In genomic region chrX:40373025-40373424, GRCh38 we compare ENCODE assay signal across 23 cellular contexts.
"Had no signal": no experiment of that assay in that cellular context is flagged by ENCODE, and none has a peak within 500 bp of the region (broad histone marks: within the 10 kb centered on the region; RNA-seq: fewer than 3 reads in every experiment).

No MANE protein-coding gene starts in this region.

- H3K27ac Mint-ChIP-seq: mesothelial cell of epicardium had no signal

- H3K4me1 Mint-ChIP-seq: mesothelial cell of epicardium had no signal

- H3K4me3 Mint-ChIP-seq: mesothelial cell of epicardium, naive B cell had no signal

- H3K27ac ChIP-seq: coronary artery, dorsolateral prefrontal cortex, esophagus muscularis mucosa, gastrocnemius medialis, heart right ventricle, left lung, lower lobe of right lung had no signal

- DNase-seq: dermis blood vessel endothelial cell; dorsolateral prefrontal cortex; effector CD4-positive, alpha-beta T cell; effector memory CD4-positive, alpha-beta T cell; foreskin melanocyte; gastrocnemius medialis; glutamatergic neuron; head of caudate nucleus; heart right ventricle; hippocampal formation; islet precursor cell; kidney; kidney glomerular epithelial cell; left lung; left ventricle myocardium superior; lower lobe of right lung; mesenchymal stem cell; mucosa of descending colon; naive B cell had no signal

- H3K9me3 ChIP-seq: gastrocnemius medialis, left lung, lower lobe of right lung, mucosa of descending colon had no signal

- H3K4me1 ChIP-seq: esophagus muscularis mucosa, gastrocnemius medialis, heart right ventricle, left lung, lower lobe of right lung had no signal

- ATAC-seq: gastrocnemius medialis, heart right ventricle, left lung, left ventricle myocardium superior, lower lobe of right lung, mucosa of descending colon had no signal

- H3K36me3 Mint-ChIP-seq: mesothelial cell of epicardium, naive B cell had no signal

- H3K27me3 ChIP-seq: esophagus muscularis mucosa, left lung had no signal

- H3K36me3 ChIP-seq: esophagus muscularis mucosa, gastrocnemius medialis, heart right ventricle, left lung, lower lobe of right lung had no signal

- FAIRE-seq: endothelial cell of umbilical vein had no signal

- H3K4me3 ChIP-seq: coronary artery, dorsolateral prefrontal cortex, esophagus muscularis mucosa, gastrocnemius medialis, heart right ventricle, left lung, lower lobe of right lung, mucosa of descending colon had no signal
